In the genomic region with DNA sequence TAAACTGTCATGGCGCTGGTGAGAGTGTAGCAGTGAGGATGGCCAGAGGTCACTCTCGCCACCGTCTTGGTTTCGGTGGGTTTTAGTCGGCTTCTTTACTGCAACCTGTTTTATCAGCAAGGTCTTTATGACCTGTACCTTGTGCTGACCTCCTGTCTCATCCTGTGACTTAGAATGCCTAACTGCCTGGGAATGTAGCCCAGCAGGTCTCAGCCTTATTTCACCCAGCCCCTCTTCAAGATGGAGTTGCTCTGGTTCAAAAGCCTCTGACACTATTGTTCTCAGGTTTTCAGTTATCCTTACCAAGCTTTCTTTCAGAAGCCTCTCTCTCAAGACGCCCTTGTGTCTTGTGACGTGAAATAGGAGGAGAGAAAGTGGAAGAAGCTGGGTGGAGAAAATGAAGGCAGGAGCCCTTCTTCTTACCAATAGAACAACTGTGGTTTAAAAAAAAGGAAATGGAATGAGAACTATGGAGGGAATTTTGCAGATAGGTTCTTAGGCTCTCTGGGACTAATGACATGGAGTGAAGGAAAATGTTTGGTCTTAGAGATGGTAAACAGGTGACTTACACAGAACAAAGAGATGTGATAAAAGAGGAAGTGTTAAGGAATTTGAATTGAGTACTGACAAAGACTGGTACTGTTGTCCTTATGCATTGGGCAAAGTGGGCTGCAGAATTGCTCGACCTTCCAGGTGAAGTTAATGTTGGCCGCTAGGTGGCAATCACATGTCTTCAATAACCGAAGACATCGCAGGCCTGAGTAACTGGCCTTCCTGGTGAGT, we compare ENCODE assay signal across 8 cellular contexts.
DNase-seq lines count a peak whose midpoint lies in the region; ATAC-seq, FAIRE-seq and TF ChIP-seq lines count a peak whose summit lies in the region.

No MANE protein-coding gene starts in this region.

- H3K27me3 ChIP-seq in Peyer's patch, result no peaks in the 10 kb centered on the region
- H3K27me3 ChIP-seq in pancreas, result no peaks in the 10 kb centered on the region

- WGBS in pancreas, 2 donors, result 35 to 38% methylated on average over 11 of the region's 11 CpGs

- H3K27ac ChIP-seq in Peyer's patch (no peak overlapping the region), pancreas (no peak overlapping the region)

- no peak for FAIRE-seq in frontal cortex (lab: Jason Lieb, UNC)
- FAIRE-seq in pancreas (lab: Jason Lieb, UNC), result no peak

- no peak for TF ChIP-seq POLR2A in Peyer's patch (IDR thresholded peaks at IDR 0.05)

- H3K4me3 ChIP-seq in Peyer's patch, result no peak overlapping the region
- H3K4me3 ChIP-seq in pancreas, result no peak overlapping the region

- H3K9me3 ChIP-seq in Peyer's patch, result no peaks in the 10 kb centered on the region
- H3K9me3 ChIP-seq in pancreas, result no peaks in the 10 kb centered on the region

- H3K4me1 ChIP-seq in Peyer's patch, result peaks cover 0 to 9% (median 0%) of the 10 kb centered on the region in 4 donors
- H3K4me1 ChIP-seq in pancreas, result no peaks in the 10 kb centered on the region

- intact Hi-C loops in pancreas (cut with DNase I), result no loop called here

- H3K36me3 ChIP-seq in Peyer's patch (no peaks in the 10 kb centered on the region), pancreas (no peaks in the 10 kb centered on the region)

- ATAC-seq in GM21786 (IDR thresholded peaks at IDR 0.05; ENCODE audit: unreplicated experiment) (peak; percentile 93), pancreas (peak; percentile 88 to 99 (median 96)), GM19328 (IDR thresholded peaks at IDR 0.05; ENCODE audit: unreplicated experiment) (no peak)

- peak; percentile 47 to 87 (median 77) for TF ChIP-seq CTCF in Peyer's patch (IDR thresholded peaks at IDR 0.05)
- peak; percentile 50 to 74 (median 64) for TF ChIP-seq CTCF in pancreas (IDR thresholded peaks at IDR 0.05)

- DNase-seq in ELR (ENCODE audit: low read depth), result peak; percentile 92
- peak; percentile 37 for DNase-seq in KG1 (lab: John Stamatoyannopoulos, UW)
- DNase-seq in Peyer's patch, result peak in 2 of 3 donors; percentile 49 to 85
- DNase-seq in activated T-helper 9 cell treated with anti-CD3 and anti-CD28 coated beads, Interleukin-2, amount 50 U/mL, for 16 hours (ENCODE audit: low read depth), result peak; percentile 15
- peak; percentile 44 to 65 for DNase-seq in frontal cortex (ENCODE audit: low spot score in 2 of 2)
- peak in 5 of 6 donors; percentile 52 to 74 (median 57) for DNase-seq in pancreas

Comparison
In these comparisons a context has a peak if more than half of its experiments do, and no peak if none do; other contexts are left out.
1. DNase-seq: peak in every context shown above with its lines; median percentile 92 in ELR; 67 in Peyer's patch; 57 in pancreas; 54 in frontal cortex; 37 in KG1; 15 in activated T-helper 9 cell treated with anti-CD3 and anti-CD28 coated beads, Interleukin-2, amount 50 U/mL, for 16 hours.